In the genomic region with DNA sequence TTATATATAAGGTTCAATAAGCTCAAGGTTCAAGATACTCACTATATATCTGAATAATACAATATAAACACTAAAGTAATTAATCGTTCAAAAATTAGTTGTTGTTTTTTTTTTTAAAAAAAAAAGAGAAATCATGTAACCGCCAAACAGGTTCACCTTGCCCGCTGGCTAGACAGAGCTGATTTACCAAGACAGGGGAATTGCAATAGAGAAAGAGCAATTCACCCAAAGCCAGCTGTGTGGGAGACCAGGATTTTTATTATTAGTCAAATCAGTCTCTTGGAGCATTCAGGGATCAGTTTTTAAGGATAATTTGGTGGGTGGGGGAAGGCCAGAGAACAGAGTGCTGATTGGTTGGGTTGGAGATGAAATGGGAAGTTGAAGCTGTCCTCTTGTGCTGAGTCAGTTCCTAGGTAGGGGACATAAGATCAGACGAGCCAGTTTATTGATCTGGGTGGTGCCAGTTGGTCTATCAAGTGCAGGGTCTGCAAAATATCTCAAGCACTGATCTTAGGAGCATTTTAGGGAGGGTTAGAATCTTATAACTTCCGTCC, we compare ENCODE assay signal across 1 cellular context.
TF ChIP-seq lines count a peak whose summit lies in the region.

No MANE protein-coding gene starts in this region.

TF ChIP-seq in WTC11, 78 proteins besides CTCF, POLR2A, EP300 and RAD21 (continued from another document):
- TF ChIP-seq, protein P1, sequence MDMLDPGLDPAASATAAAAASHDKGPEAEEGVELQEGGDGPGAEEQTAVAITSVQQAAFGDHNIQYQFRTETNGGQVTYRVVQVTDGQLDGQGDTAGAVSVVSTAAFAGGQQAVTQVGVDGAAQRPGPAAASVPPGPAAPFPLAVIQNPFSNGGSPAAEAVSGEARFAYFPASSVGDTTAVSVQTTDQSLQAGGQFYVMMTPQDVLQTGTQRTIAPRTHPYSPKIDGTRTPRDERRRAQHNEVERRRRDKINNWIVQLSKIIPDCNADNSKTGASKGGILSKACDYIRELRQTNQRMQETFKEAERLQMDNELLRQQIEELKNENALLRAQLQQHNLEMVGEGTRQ (CRISPR knock-in tag; IDR thresholded peaks at IDR 0.05), result no peak
- no peak for TF ChIP-seq ZNF219 (CRISPR knock-in tag; IDR thresholded peaks at IDR 0.05; ENCODE audit: borderline replicate concordance)
- TF ChIP-seq, protein P2, sequence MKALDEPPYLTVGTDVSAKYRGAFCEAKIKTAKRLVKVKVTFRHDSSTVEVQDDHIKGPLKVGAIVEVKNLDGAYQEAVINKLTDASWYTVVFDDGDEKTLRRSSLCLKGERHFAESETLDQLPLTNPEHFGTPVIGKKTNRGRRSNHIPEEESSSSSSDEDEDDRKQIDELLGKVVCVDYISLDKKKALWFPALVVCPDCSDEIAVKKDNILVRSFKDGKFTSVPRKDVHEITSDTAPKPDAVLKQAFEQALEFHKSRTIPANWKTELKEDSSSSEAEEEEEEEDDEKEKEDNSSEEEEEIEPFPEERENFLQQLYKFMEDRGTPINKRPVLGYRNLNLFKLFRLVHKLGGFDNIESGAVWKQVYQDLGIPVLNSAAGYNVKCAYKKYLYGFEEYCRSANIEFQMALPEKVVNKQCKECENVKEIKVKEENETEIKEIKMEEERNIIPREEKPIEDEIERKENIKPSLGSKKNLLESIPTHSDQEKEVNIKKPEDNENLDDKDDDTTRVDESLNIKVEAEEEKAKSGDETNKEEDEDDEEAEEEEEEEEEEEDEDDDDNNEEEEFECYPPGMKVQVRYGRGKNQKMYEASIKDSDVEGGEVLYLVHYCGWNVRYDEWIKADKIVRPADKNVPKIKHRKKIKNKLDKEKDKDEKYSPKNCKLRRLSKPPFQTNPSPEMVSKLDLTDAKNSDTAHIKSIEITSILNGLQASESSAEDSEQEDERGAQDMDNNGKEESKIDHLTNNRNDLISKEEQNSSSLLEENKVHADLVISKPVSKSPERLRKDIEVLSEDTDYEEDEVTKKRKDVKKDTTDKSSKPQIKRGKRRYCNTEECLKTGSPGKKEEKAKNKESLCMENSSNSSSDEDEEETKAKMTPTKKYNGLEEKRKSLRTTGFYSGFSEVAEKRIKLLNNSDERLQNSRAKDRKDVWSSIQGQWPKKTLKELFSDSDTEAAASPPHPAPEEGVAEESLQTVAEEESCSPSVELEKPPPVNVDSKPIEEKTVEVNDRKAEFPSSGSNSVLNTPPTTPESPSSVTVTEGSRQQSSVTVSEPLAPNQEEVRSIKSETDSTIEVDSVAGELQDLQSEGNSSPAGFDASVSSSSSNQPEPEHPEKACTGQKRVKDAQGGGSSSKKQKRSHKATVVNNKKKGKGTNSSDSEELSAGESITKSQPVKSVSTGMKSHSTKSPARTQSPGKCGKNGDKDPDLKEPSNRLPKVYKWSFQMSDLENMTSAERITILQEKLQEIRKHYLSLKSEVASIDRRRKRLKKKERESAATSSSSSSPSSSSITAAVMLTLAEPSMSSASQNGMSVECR (CRISPR knock-in tag; IDR thresholded peaks at IDR 0.05; ENCODE audit: borderline replicate concordance), result no peak
- TF ChIP-seq, protein P3, sequence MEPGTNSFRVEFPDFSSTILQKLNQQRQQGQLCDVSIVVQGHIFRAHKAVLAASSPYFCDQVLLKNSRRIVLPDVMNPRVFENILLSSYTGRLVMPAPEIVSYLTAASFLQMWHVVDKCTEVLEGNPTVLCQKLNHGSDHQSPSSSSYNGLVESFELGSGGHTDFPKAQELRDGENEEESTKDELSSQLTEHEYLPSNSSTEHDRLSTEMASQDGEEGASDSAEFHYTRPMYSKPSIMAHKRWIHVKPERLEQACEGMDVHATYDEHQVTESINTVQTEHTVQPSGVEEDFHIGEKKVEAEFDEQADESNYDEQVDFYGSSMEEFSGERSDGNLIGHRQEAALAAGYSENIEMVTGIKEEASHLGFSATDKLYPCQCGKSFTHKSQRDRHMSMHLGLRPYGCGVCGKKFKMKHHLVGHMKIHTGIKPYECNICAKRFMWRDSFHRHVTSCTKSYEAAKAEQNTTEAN (CRISPR knock-in tag; IDR thresholded peaks at IDR 0.05), result no peak
- no peak for TF ChIP-seq FOXJ3 (CRISPR knock-in tag; IDR thresholded peaks at IDR 0.05; ENCODE audit: borderline replicate concordance)
- TF ChIP-seq JUN (CRISPR knock-in tag; IDR thresholded peaks at IDR 0.05), result no peak
- no peak for TF ChIP-seq ATF1 (CRISPR knock-in tag; IDR thresholded peaks at IDR 0.05)
- TF ChIP-seq, protein P4, sequence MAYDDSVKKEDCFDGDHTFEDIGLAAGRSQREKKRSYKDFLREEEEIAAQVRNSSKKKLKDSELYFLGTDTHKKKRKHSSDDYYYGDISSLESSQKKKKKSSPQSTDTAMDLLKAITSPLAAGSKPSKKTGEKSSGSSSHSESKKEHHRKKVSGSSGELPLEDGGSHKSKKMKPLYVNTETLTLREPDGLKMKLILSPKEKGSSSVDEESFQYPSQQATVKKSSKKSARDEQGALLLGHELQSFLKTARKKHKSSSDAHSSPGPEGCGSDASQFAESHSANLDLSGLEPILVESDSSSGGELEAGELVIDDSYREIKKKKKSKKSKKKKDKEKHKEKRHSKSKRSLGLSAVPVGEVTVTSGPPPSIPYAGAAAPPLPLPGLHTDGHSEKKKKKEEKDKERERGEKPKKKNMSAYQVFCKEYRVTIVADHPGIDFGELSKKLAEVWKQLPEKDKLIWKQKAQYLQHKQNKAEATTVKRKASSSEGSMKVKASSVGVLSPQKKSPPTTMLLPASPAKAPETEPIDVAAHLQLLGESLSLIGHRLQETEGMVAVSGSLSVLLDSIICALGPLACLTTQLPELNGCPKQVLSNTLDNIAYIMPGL (CRISPR knock-in tag; IDR thresholded peaks at IDR 0.05), result no peak
- no peak for TF ChIP-seq ZNF232 (CRISPR knock-in tag; IDR thresholded peaks at IDR 0.05)
